8 cellular contexts compared by ENCODE assay signal in genomic region chr10:46285300-46285699, GRCh38. TPM values are rescaled to one million over a fixed set of nuclear protein-coding genes. Genes with fewer than 3 reads are reported as not detected.
DNase-seq lines count a peak whose midpoint lies in the region; ATAC-seq, FAIRE-seq and TF ChIP-seq lines count a peak whose summit lies in the region.

No MANE protein-coding gene starts in this region.

- CTCF ChIA-PET in A549 (lab: Yijun Ruan, JAX), result interaction anchor here (2.5 kb wide), 1 partner anchor 1094 kb away, joined by 8 read pairs; no protein-coding TSS in a partner anchor

- H3K23ac ChIP-seq in mesendoderm (ENCODE audit: low read length), result no peak overlapping the region

- no peak for TF ChIP-seq POLR2A in A549 (IDR thresholded peaks at IDR 0.05; ENCODE audit: low read length)

- no peak overlapping the region for H4K8ac ChIP-seq in mesendoderm (ENCODE audit: low read depth, low read length)

- FAIRE-seq in A549 (lab: Jason Lieb, UNC), result no peak
- FAIRE-seq in HTR-8/SVneo (lab: Jason Lieb, UNC), result no peak

- no peak for ATAC-seq in A549
- ATAC-seq in GM21723 (IDR thresholded peaks at IDR 0.05; ENCODE audit: unreplicated experiment), result peak; percentile 21
- no peak for ATAC-seq in HG02610 (IDR thresholded peaks at IDR 0.05; ENCODE audit: unreplicated experiment)
- no peak for ATAC-seq in HG03457 (IDR thresholded peaks at IDR 0.05; ENCODE audit: unreplicated experiment)

- H3K4me3 ChIP-seq in A549, result peak overlapping the region; percentile 65
- H3K4me3 ChIP-seq in adipocyte (ENCODE audit: low read length), result peak overlapping the region; percentile 81
- H3K4me3 ChIP-seq in mesendoderm (ENCODE audit: low read length), result no peak overlapping the region

- no peaks in the 10 kb centered on the region for H3K9me3 ChIP-seq in A549
- no peaks in the 10 kb centered on the region for H3K9me3 ChIP-seq in adipocyte (ENCODE audit: control insufficient read depth, low read length)

- H3K9ac ChIP-seq in adipocyte (ENCODE audit: low read length) (no peak overlapping the region), mesendoderm (ENCODE audit: low read length) (peak overlapping the region; percentile 77)

- DNase-seq in A549 (ENCODE audit: low read depth in 1 of 2, low spot score in 1 of 2) (no peak), adipocyte (ENCODE audit: low read depth) (no peak), mesendoderm (peak; percentile 31), HTR-8/SVneo (ENCODE audit: insufficient read length, low spot score) (no peak), T-helper 9 cell (no peak)

- H3K36me3 ChIP-seq in adipocyte (ENCODE audit: control insufficient read depth, insufficient read depth, low read length, severe bottlenecking) (no peaks in the 10 kb centered on the region), mesendoderm (ENCODE audit: control insufficient read depth, insufficient read depth, low read length) (no peaks in the 10 kb centered on the region)

- H3K4ac ChIP-seq in mesendoderm (ENCODE audit: low read depth, low read length), result no peak overlapping the region

- H3K79me1 ChIP-seq in mesendoderm (ENCODE audit: low read length), result no peaks in the 10 kb centered on the region

- H3K4me1 ChIP-seq in A549 (peaks cover 19% of the 10 kb centered on the region), adipocyte (ENCODE audit: control insufficient read depth, insufficient read depth, low read length) (peaks cover 4% of the 10 kb centered on the region), mesendoderm (ENCODE audit: control insufficient read depth, low read depth, low read length) (peaks cover 6% of the 10 kb centered on the region)

- no peak overlapping the region for H3K18ac ChIP-seq in mesendoderm (ENCODE audit: low read length)

- TF ChIP-seq RAD21 in A549 (conservative IDR thresholded peaks at IDR 0.05 in 1 of 2, IDR thresholded peaks at IDR 0.05 in 1 of 2), result no peak

- H3K27me3 ChIP-seq in adipocyte (replicated peaks; ENCODE audit: control insufficient read depth, insufficient read depth, low read length) (peaks cover 11% of the 10 kb centered on the region), mesendoderm (ENCODE audit: insufficient read depth, low read length, poor library complexity) (no peaks in the 10 kb centered on the region)

- H2BK120ac ChIP-seq in mesendoderm (ENCODE audit: low read depth, low read length), result no peak overlapping the region

- H3K27ac ChIP-seq in A549, result peak overlapping the region; percentile 92 to 97
- H3K27ac ChIP-seq in mesendoderm (ENCODE audit: low read depth, low read length), result no peak overlapping the region

- H4K5ac ChIP-seq in mesendoderm (ENCODE audit: low read length), result no peak overlapping the region

- no peak overlapping the region for H2BK15ac ChIP-seq in mesendoderm (replicated peaks; ENCODE audit: low read depth)

- H3K56ac ChIP-seq in mesendoderm (ENCODE audit: low read length), result peak overlapping the region; percentile 75

- no peak for TF ChIP-seq CTCF in A549 (IDR thresholded peaks at IDR 0.05)

- no peak overlapping the region for H2AK5ac ChIP-seq in mesendoderm (ENCODE audit: low read length)

- POLR2A ChIA-PET in A549 (lab: Yijun Ruan, JAX), result no interaction called here

- H2BK5ac ChIP-seq in mesendoderm (ENCODE audit: low read length), result no peak overlapping the region

- H3K4me2 ChIP-seq in A549, result peak overlapping the region; percentile 80
- peak overlapping the region; percentile 40 for H3K4me2 ChIP-seq in mesendoderm (ENCODE audit: low read length)

- WGBS in A549 (ENCODE audit: missing lambda C conversion rate), result 46% methylated on average over 3 of the region's 3 CpGs
- WGBS in mesendoderm (ENCODE audit: extremely low coverage, insufficient coverage, low lambda C conversion rate), result no CpG with 5 or more reads among the region's 3 CpGs

- H3K79me2 ChIP-seq in mesendoderm (ENCODE audit: control insufficient read depth, insufficient read depth, low read length), result no peaks in the 10 kb centered on the region

- TF ChIP-seq EP300 in A549 (IDR thresholded peaks at IDR 0.05), result no peak

TF ChIP-seq in A549, 52 proteins besides CTCF, POLR2A, EP300 and RAD21:
- TF ChIP-seq HOXA7 (CRISPR knock-in tag; IDR thresholded peaks at IDR 0.05) (0 out of 2 replicates have a peak, but pooled peaks have one; percentile 24), RFX5 (IDR thresholded peaks at IDR 0.05) (no peak)

RNA-seq across cellular contexts. Expression of gene ANTXRL, which starts 1.5 kb away (rescaled TPM):
- 0.09 and 0.26 TPM in 2 replicates for polyA plus RNA-seq in A549 (2011; rRNA removed)
- polyA plus RNA-seq in A549 (2012; cell fraction: cytosol; rRNA removed), result 0.19 and 0.20 TPM in 2 replicates
- 0.47 and 0.58 TPM in 2 replicates for polyA plus RNA-seq in A549 (2012; cell fraction: nucleus; rRNA removed)
- polyA plus RNA-seq in A549 (2017; fragmentation: RNase III; extraction: RNeasy Plus Mini Kit Qiagen cat#74134 plus additional on column Dnase treatment), result 0.13 to 0.30 TPM (median 0.25 TPM) in 3 replicates
- 0.08 and 0.19 TPM in 2 replicates for polyA minus RNA-seq in A549 (2011; rRNA and poly(A)+ RNA removed)
- polyA plus RNA-seq in mesendoderm (2013, experiment 1 of 2), result not detected
- polyA plus RNA-seq in mesendoderm (2013, experiment 2 of 2), result not detected
